Comparison of ENCODE assay signal across 19 cellular contexts in the genomic region with DNA sequence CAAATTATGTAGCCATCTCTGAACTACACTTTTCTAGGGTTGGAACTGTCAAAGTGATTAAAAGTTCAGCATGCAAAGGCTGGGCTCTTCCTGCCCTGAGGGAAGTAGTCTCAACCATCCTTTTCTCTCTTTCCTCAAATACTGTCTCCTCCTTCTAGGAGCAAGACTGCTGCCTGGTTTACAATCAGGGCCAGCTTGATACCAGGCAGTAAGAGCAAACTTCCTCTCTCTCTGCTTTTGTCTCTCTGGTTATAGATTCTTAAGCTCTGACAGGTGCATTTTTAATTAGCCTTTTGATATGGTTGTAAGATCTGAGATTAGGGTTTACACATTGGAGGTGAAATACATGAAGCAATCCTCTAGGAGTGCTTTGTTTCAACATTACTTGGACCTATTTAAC.
A peak's percentile ranks its signal among the peaks of the same experiment; 100 is the strongest.
DNase-seq lines count a peak whose midpoint lies in the region; ATAC-seq and TF ChIP-seq lines count a peak whose summit lies in the region.
"Had no signal": no experiment of that assay in that cellular context is flagged by ENCODE, and none has a peak within 500 bp of the region (broad histone marks: within the 10 kb centered on the region; RNA-seq: fewer than 3 reads in every experiment).

No MANE protein-coding gene starts in this region.

- TF ChIP-seq CTCF in mucosa of descending colon (IDR thresholded peaks at IDR 0.05): no peak
- no peak for TF ChIP-seq CTCF in esophagus muscularis mucosa (IDR thresholded peaks at IDR 0.05)

- no peaks in the 10 kb centered on the region for H3K9me3 ChIP-seq in mucosa of descending colon
- H3K9me3 ChIP-seq in esophagus muscularis mucosa: no peaks in the 10 kb centered on the region
- H3K9me3 ChIP-seq: Caco-2, HAP-1 had no signal

- no peak for TF ChIP-seq POLR2A in esophagus muscularis mucosa (IDR thresholded peaks at IDR 0.05; ENCODE audit: low read depth)

- peaks cover 26% of the 10 kb centered on the region for H3K4me1 ChIP-seq in mucosa of descending colon (ENCODE audit: low read depth)
- H3K4me1 ChIP-seq in esophagus muscularis mucosa: peaks cover 0 to 27% (median 12%) of the 10 kb centered on the region in 4 donors
- H3K4me1 ChIP-seq: BLaER1, Caco-2, HAP-1 had no signal

- no peaks in the 10 kb centered on the region for H3K27me3 ChIP-seq in esophagus muscularis mucosa
- H3K27me3 ChIP-seq: BLaER1 had no signal

- no peak overlapping the region for H3K4me3 ChIP-seq in mucosa of descending colon
- H3K4me3 ChIP-seq in esophagus muscularis mucosa: no peak overlapping the region
- H3K4me3 ChIP-seq: BLaER1, GM12878, GM23248, HAP-1 had no signal

- no peak for TF ChIP-seq EP300 in esophagus muscularis mucosa (IDR thresholded peaks at IDR 0.05)

- ATAC-seq in mucosa of descending colon (peak; percentile 72), Right ventricle myocardium inferior (no peak)
- ATAC-seq: CD8-positive, alpha-beta T cell; GM12878 had no signal

- DNase-seq in ELF-1 (ENCODE audit: low read depth, low spot score): peak; percentile 3
- DNase-seq in NCI-H69 (lab: John Stamatoyannopoulos, UW): peak; percentile 31
- DNase-seq in mucosa of descending colon: no peak
- no peak for DNase-seq in Right ventricle myocardium inferior (ENCODE audit: missing footprints)
- DNase-seq in esophagus muscularis mucosa (ENCODE audit: extremely low spot score): no peak
- no peak for DNase-seq in HUDEP-2 (lab: John Stamatoyannopoulos, UW; ENCODE audit: unreplicated experiment in 76 of 76)
- DNase-seq: Caco-2; CD4-positive, CD25-positive, alpha-beta regulatory T cell; CD8-positive, alpha-beta T cell; DMS153; DND-41; GDM1; GM23248; HFFc6 had no signal

- H3K27ac ChIP-seq in esophagus muscularis mucosa (replicated peaks in 1 of 4): no peak overlapping the region
- H3K27ac ChIP-seq: 22Rv1, BLaER1, C4-2B, GM23248 had no signal

- no peaks in the 10 kb centered on the region for H3K36me3 ChIP-seq in mucosa of descending colon (ENCODE audit: low read depth)
- H3K36me3 ChIP-seq in esophagus muscularis mucosa: no peaks in the 10 kb centered on the region
- H3K36me3 ChIP-seq: BLaER1, HAP-1 had no signal

- intact Hi-C loops in mucosa of descending colon (cut with DNase I, micrococcal nuclease): no loop called here
- intact Hi-C loops in Right ventricle myocardium inferior (cut with DNase I): no loop called here
- intact Hi-C loops in esophagus muscularis mucosa (cut with DNase I): no loop called here

Comparison
In these comparisons a context has a peak if more than half of its experiments do, and no peak if none do; other contexts are left out.
1. DNase-seq: peak in ELF-1 (single experiment) and NCI-H69 (single experiment); none in mucosa of descending colon (0 of 3), Right ventricle myocardium inferior (single experiment), esophagus muscularis mucosa (single experiment) and HUDEP-2 (0 of 76).